In the genomic region with DNA sequence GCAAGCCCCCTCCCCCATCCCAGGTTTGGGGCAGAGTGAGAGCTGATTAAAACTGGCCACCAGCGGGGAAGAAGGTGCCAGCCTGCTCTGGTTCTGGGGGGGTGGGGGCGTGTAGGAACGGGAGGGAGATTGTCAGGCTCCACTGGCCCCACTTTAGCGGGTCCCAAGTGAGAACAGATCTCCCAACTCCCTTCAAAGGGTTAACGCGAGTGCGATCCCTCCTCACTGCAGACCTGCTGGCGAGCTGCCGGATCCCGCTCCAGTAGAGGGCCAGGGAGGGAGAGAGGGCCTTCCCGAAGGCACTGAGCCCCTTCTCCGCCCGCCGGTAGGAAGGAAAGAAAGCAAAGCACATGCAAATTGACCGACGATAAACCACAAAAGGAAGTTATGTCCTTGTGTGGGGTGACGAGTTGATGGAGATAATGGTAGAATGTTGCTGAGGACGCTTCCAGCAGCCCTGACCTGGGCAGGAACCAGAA, we compare ENCODE assay signal across 10 cellular contexts. TPM values are rescaled to one million over a fixed set of nuclear protein-coding genes. Genes with fewer than 3 reads are reported as not detected.
DNase-seq lines count a peak whose midpoint lies in the region; ATAC-seq, FAIRE-seq and TF ChIP-seq lines count a peak whose summit lies in the region.
"Had no signal": no experiment of that assay in that cellular context is flagged by ENCODE, and none has a peak within 500 bp of the region (broad histone marks: within the 10 kb centered on the region; RNA-seq: fewer than 3 reads in every experiment).

No MANE protein-coding gene starts in this region.

- H3K4ac ChIP-seq in H9 (ENCODE audit: low read depth, low read length), result no peak overlapping the region

- H3K9me3 Mint-ChIP-seq in H9 (peaks cover 0 to 3% of the 10 kb centered on the region in 2 experiments; a peak in 4 of 5 replicates), WTC11 (no peaks in the 10 kb centered on the region)

- CTCF ChIA-PET in WTC11 (lab: Charles Lee), result interaction anchor here (1.2 to 1.3 kb wide), 2 partner anchors 28 to 33 kb away, joined by 3 read pairs; no protein-coding TSS in a partner anchor

- no peak overlapping the region for H4K91ac ChIP-seq in H9 (ENCODE audit: insufficient read length, low read depth, low read length)

- no peak overlapping the region for H3K56ac ChIP-seq in H9 (ENCODE audit: insufficient read length, low read depth, low read length)

- peak overlapping the region; percentile 5 for H2AFZ ChIP-seq in H9 (ENCODE audit: low read length)

- H3K27me3 Mint-ChIP-seq in H9 (ENCODE audit: low read depth), result peaks cover 66% of the 10 kb centered on the region
- H3K27me3 Mint-ChIP-seq in WTC11 (ENCODE audit: low read depth), result peaks cover 43% of the 10 kb centered on the region

- peak overlapping the region; percentile 77 for H3K4me2 ChIP-seq in H9 (ENCODE audit: insufficient read depth, insufficient read length, low read length)

- H3K23me2 ChIP-seq in H9 (ENCODE audit: insufficient read length, low read depth, low read length, poor library complexity, severe bottlenecking), result peaks cover 23% of the 10 kb centered on the region

- peak overlapping the region; percentile 74 to 94 for H3K4me3 Mint-ChIP-seq in H9
- peak overlapping the region; percentile 92 for H3K4me3 Mint-ChIP-seq in WTC11

- H3K9ac ChIP-seq in H9 (ENCODE audit: extremely low read depth, insufficient read length, low read length) (no peak overlapping the region), iPS-15b (ENCODE audit: low read depth, low read length) (no peak overlapping the region)

- H2AK5ac ChIP-seq in H9 (ENCODE audit: insufficient read length, low read length), result no peak overlapping the region

- H2BK12ac ChIP-seq in H9 (ENCODE audit: insufficient read length, low read depth, low read length), result no peak overlapping the region

- H3K4me1 Mint-ChIP-seq in H9 (peaks cover 30 to 48% of the 10 kb centered on the region in 2 experiments), WTC11 (peaks cover 66% of the 10 kb centered on the region)

- H3K23ac ChIP-seq in H9 (ENCODE audit: insufficient read length, low read depth, low read length), result no peak overlapping the region

- H3K79me1 ChIP-seq in H9 (ENCODE audit: insufficient read depth, low read depth, low read length, poor library complexity, severe bottlenecking), result no peaks in the 10 kb centered on the region

- H3K36me3 Mint-ChIP-seq in H9 (ENCODE audit: insufficient read depth in 1 of 3, low read depth in 3 of 3) (peaks cover 0 to 2% (median 0%) of the 10 kb centered on the region in 3 experiments; a peak in 2 of 7 replicates), WTC11 (no peaks in the 10 kb centered on the region)

- TF ChIP-seq CTCF in H9 (conservative IDR thresholded peaks at IDR 0.05), result peak; percentile 17; the same call in 1 of the 3 replicates
- TF ChIP-seq CTCF in WTC11 (IDR thresholded peaks at IDR 0.05), result no peak

- no CpG with 5 or more reads among the region's 18 CpGs for WGBS in H9 (ENCODE audit: extremely low coverage, insufficient read length, low lambda C conversion rate)

- no peaks in the 10 kb centered on the region for H3K9me3 ChIP-seq in H9 (ENCODE audit: control insufficient read depth, low read depth, low read length)
- no peaks in the 10 kb centered on the region for H3K9me3 ChIP-seq in iPS-15b (ENCODE audit: control insufficient read depth, insufficient read depth, low read length)

- no peak overlapping the region for H2BK5ac ChIP-seq in H9 (ENCODE audit: insufficient read length, low read length)

- DNase-seq in H9, result peak; percentile 75
- peak; percentile 72 for DNase-seq in WTC11 (ENCODE audit: low spot score)
- peak; percentile 77 for DNase-seq in retina
- no peak for DNase-seq in GF-D8 (lab: John Stamatoyannopoulos, UW)
- no peak for DNase-seq in GDM1 (lab: John Stamatoyannopoulos, UW)
- DNase-seq in GM19239 (ENCODE audit: insufficient read length, low spot score), result no peak
- DNase-seq: cerebellar nuclear complex, NCI-H2081 had no signal

- POLR2A ChIA-PET in WTC11 (lab: Charles Lee), result interaction anchor here (0.8 kb wide), 1 partner anchor 18 kb away, joined by 3 read pairs; no protein-coding TSS in a partner anchor

- H3K27me3 ChIP-seq in H9 (ENCODE audit: insufficient read depth, low read length) (peaks cover 11% of the 10 kb centered on the region), iPS-15b (ENCODE audit: control insufficient read depth, insufficient read depth, low read length) (peaks cover 46% of the 10 kb centered on the region)

- no peak for FAIRE-seq in GM19239 (lab: Jason Lieb, UNC)

- H3K36me3 ChIP-seq in iPS-15b (ENCODE audit: control insufficient read depth, insufficient read depth, low read length), result no peaks in the 10 kb centered on the region

- H3K14ac ChIP-seq in H9 (ENCODE audit: insufficient read depth, low read length), result no peak overlapping the region

- H3K4me1 ChIP-seq in H9 (ENCODE audit: insufficient read depth, low read length) (peaks cover 1% of the 10 kb centered on the region; the same call in 1 of the 2 replicates), iPS-15b (ENCODE audit: control insufficient read depth, insufficient read depth, low read length) (peaks cover 20% of the 10 kb centered on the region)

- H3T11ph ChIP-seq in H9 (ENCODE audit: low read length), result no peak overlapping the region

- H2BK20ac ChIP-seq in H9 (ENCODE audit: low read depth, low read length, poor library complexity, severe bottlenecking), result no peak overlapping the region

- no peak overlapping the region for H4K5ac ChIP-seq in H9 (ENCODE audit: insufficient read length, low read depth, low read length)

- peak overlapping the region; percentile 75 for H3K4me3 ChIP-seq in iPS-15b (ENCODE audit: low read depth, low read length)

- no peak overlapping the region for H3K27ac ChIP-seq in H9 (ENCODE audit: insufficient read length, low read depth, low read length)

- H2BK120ac ChIP-seq in H9 (ENCODE audit: low read depth, low read length, poor library complexity, severe bottlenecking), result no peak overlapping the region

- no peaks in the 10 kb centered on the region for H4K20me1 ChIP-seq in H9 (ENCODE audit: control insufficient read depth, insufficient read depth, insufficient read length)

- H3K18ac ChIP-seq in H9 (ENCODE audit: insufficient read length, low read depth, low read length), result no peak overlapping the region

- no peak overlapping the region for H2BK15ac ChIP-seq in H9 (ENCODE audit: low read depth, low read length)

- peak; percentile 57 for ATAC-seq in WTC11

- H3K27ac Mint-ChIP-seq in H9, result peak overlapping the region in 1 of 3 experiments; percentile 92; a peak in 3 of 7 replicates
- peak overlapping the region; percentile 46; the same call in 1 of the 2 replicates for H3K27ac Mint-ChIP-seq in WTC11
- H3K27ac Mint-ChIP-seq: memory B cell had no signal

- H3K79me2 ChIP-seq in H9 (ENCODE audit: insufficient read depth, low read length), result no peaks in the 10 kb centered on the region

- H4K8ac ChIP-seq in H9 (replicated peaks; ENCODE audit: insufficient read length, low read depth, low read length), result no peak overlapping the region

TF ChIP-seq in WTC11, 78 proteins besides CTCF, POLR2A, EP300 and RAD21 (continues in another document):
- TF ChIP-seq FOXP1 (CRISPR knock-in tag; IDR thresholded peaks at IDR 0.05; ENCODE audit: borderline replicate concordance) (no peak), ESRRA (CRISPR knock-in tag; IDR thresholded peaks at IDR 0.05; ENCODE audit: borderline replicate concordance) (no peak), KAT7 (CRISPR knock-in tag; IDR thresholded peaks at IDR 0.05; ENCODE audit: borderline replicate concordance) (no peak), IRF2 (CRISPR knock-in tag; IDR thresholded peaks at IDR 0.05; ENCODE audit: borderline replicate concordance, low read depth) (no peak), CBFB (CRISPR knock-in tag; IDR thresholded peaks at IDR 0.05; ENCODE audit: low read depth) (0 out of 2 replicates have a peak, but pooled peaks have one; percentile 30), ETV6 (CRISPR knock-in tag; IDR thresholded peaks at IDR 0.05) (no peak)
- TF ChIP-seq, protein P1, sequence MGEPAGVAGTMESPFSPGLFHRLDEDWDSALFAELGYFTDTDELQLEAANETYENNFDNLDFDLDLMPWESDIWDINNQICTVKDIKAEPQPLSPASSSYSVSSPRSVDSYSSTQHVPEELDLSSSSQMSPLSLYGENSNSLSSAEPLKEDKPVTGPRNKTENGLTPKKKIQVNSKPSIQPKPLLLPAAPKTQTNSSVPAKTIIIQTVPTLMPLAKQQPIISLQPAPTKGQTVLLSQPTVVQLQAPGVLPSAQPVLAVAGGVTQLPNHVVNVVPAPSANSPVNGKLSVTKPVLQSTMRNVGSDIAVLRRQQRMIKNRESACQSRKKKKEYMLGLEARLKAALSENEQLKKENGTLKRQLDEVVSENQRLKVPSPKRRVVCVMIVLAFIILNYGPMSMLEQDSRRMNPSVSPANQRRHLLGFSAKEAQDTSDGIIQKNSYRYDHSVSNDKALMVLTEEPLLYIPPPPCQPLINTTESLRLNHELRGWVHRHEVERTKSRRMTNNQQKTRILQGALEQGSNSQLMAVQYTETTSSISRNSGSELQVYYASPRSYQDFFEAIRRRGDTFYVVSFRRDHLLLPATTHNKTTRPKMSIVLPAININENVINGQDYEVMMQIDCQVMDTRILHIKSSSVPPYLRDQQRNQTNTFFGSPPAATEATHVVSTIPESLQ (CRISPR knock-in tag; IDR thresholded peaks at IDR 0.05), result no peak
- TF ChIP-seq, protein P2, sequence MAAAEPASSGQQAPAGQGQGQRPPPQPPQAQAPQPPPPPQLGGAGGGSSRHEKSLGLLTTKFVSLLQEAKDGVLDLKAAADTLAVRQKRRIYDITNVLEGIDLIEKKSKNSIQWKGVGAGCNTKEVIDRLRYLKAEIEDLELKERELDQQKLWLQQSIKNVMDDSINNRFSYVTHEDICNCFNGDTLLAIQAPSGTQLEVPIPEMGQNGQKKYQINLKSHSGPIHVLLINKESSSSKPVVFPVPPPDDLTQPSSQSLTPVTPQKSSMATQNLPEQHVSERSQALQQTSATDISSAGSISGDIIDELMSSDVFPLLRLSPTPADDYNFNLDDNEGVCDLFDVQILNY (CRISPR knock-in tag; IDR thresholded peaks at IDR 0.05), result no peak
- TF ChIP-seq, protein P3, sequence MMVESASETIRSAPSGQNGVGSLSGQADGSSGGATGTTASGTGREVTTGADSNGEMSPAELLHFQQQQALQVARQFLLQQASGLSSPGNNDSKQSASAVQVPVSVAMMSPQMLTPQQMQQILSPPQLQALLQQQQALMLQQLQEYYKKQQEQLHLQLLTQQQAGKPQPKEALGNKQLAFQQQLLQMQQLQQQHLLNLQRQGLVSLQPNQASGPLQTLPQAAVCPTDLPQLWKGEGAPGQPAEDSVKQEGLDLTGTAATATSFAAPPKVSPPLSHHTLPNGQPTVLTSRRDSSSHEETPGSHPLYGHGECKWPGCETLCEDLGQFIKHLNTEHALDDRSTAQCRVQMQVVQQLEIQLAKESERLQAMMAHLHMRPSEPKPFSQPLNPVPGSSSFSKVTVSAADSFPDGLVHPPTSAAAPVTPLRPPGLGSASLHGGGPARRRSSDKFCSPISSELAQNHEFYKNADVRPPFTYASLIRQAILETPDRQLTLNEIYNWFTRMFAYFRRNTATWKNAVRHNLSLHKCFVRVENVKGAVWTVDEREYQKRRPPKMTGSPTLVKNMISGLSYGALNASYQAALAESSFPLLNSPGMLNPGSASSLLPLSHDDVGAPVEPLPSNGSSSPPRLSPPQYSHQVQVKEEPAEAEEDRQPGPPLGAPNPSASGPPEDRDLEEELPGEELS (CRISPR knock-in tag; IDR thresholded peaks at IDR 0.05), result no peak

RNA-seq across cellular contexts. Expression of a gene that starts 1.3 kb away (rescaled TPM):
- total RNA-seq in H9 (2021) (0.97 and 1.6 TPM in 2 replicates), WTC11 (2021) (7.0 to 8.4 TPM (median 7.3 TPM) in 3 replicates)

Comparison
In these comparisons a context has a peak if more than half of its experiments do, and no peak if none do; other contexts are left out.
1. DNase-seq: peak in H9 (single experiment), WTC11 (single experiment) and retina (single experiment); none in GF-D8 (single experiment), GDM1 (single experiment) and GM19239 (single experiment).